ENCODE assay signal across 8 cellular contexts in the genomic region with DNA sequence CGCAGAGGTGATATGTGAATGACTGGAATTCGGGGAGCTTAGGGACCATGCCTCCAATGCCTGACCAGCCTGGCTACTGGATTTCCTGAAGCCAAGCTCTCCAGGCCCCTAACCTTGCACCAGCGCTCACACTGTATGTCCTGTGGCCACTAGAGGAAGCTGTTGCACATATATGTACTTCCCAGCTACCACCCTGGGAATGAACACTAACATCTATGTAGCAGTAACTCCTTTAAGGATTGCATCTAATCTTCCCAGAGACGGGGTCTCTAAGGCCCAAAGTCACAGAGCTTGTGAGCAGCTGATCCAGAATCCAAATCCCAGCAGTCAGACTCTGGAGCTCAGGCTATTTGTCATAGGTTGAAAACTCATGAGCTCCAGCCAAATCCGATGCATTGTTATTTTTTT. TPM values are rescaled to one million over a fixed set of nuclear protein-coding genes. Genes with fewer than 3 reads are reported as not detected.
DNase-seq lines count a peak whose midpoint lies in the region; ATAC-seq, FAIRE-seq and TF ChIP-seq lines count a peak whose summit lies in the region.

No MANE protein-coding gene starts in this region.

- no peak overlapping the region for H3K27ac ChIP-seq in C4-2B
- H3K27ac ChIP-seq in body of pancreas = no peak overlapping the region
- H3K27ac ChIP-seq in CD8-positive, alpha-beta memory T cell (ENCODE audit: low read depth, low read length) = no peak overlapping the region
- H3K27ac ChIP-seq in psoas muscle = no peak overlapping the region

- H3K27me3 ChIP-seq in body of pancreas (peaks cover 0 to 3% of the 10 kb centered on the region in 2 donors), psoas muscle (ENCODE audit: insufficient read depth in 3 of 3, low read length in 2 of 3) (peaks cover 0 to 12% (median under 1%) of the 10 kb centered on the region in 3 donors)
- H3K27me3 ChIP-seq in CD8-positive, alpha-beta memory T cell (ENCODE audit: insufficient read depth, low read length, poor library complexity, severe bottlenecking) = peaks cover 4% of the 10 kb centered on the region

- CTCF ChIA-PET in CD8-positive, alpha-beta memory T cell (lab: Charles Lee) = interaction anchor here (1.0 kb wide), 1 partner anchor 37 kb away, joined by 3 read pairs; no protein-coding TSS in a partner anchor

- ATAC-seq in body of pancreas (peak; percentile 71), left lobe of liver (peak; percentile 68), psoas muscle (no peak), HG03521 (IDR thresholded peaks at IDR 0.05; ENCODE audit: unreplicated experiment) (no peak)

- H3K27ac Mint-ChIP-seq in CD8-positive, alpha-beta memory T cell = peak overlapping the region in 1 of 8 donors; percentile 0

- H3K4me1 ChIP-seq in body of pancreas (no peaks in the 10 kb centered on the region), psoas muscle (no peaks in the 10 kb centered on the region)
- no peaks in the 10 kb centered on the region for H3K4me1 ChIP-seq in CD8-positive, alpha-beta memory T cell (ENCODE audit: insufficient read depth, low read length)

- H3K9me3 ChIP-seq in body of pancreas (no peaks in the 10 kb centered on the region), psoas muscle (no peaks in the 10 kb centered on the region)
- no peaks in the 10 kb centered on the region for H3K9me3 ChIP-seq in CD8-positive, alpha-beta memory T cell (ENCODE audit: low read length)

- peak; percentile 89 for TF ChIP-seq CTCF in C4-2B (conservative IDR thresholded peaks at IDR 0.05)
- TF ChIP-seq CTCF in body of pancreas (IDR thresholded peaks at IDR 0.05) = peak; percentile 21 to 62 (median 47)
- TF ChIP-seq CTCF in psoas muscle (IDR thresholded peaks at IDR 0.05) = no peak

- H3K36me3 ChIP-seq in body of pancreas (replicated peaks in 1 of 2; ENCODE audit: insufficient read depth in 1 of 2, low read depth in 2 of 2) (no peaks in the 10 kb centered on the region), psoas muscle (ENCODE audit: insufficient read depth in 1 of 2, low read depth in 1 of 2) (no peaks in the 10 kb centered on the region)
- no peaks in the 10 kb centered on the region for H3K36me3 ChIP-seq in CD8-positive, alpha-beta memory T cell (ENCODE audit: insufficient read depth, low read length)

- FAIRE-seq in H54 (lab: Jason Lieb, UNC) = no peak

- POLR2A ChIA-PET in CD8-positive, alpha-beta memory T cell (lab: Charles Lee) = no interaction called here

- DNase-seq in H54 (ENCODE audit: insufficient read length, low spot score) (peak; percentile 60), NCI-H748 (lab: John Stamatoyannopoulos, UW; ENCODE audit: unreplicated experiment) (peak; percentile 67), body of pancreas (peak; percentile 36 to 61 (median 40)), left lobe of liver (ENCODE audit: low spot score) (no peak), psoas muscle (no peak)
- DNase-seq in CD8-positive, alpha-beta memory T cell = no peak

- intact Hi-C loops in body of pancreas (cut with DNase I) (no loop called here), psoas muscle (cut with DNase I) (no loop called here)

- H3K36me3 Mint-ChIP-seq in CD8-positive, alpha-beta memory T cell = no peaks in the 10 kb centered on the region

- TF ChIP-seq POLR2A in H54 (IDR thresholded peaks at IDR 0.05; ENCODE audit: low read depth, low read length) (no peak), body of pancreas (IDR thresholded peaks at IDR 0.05) (no peak)

- H3K27me3 Mint-ChIP-seq in CD8-positive, alpha-beta memory T cell = peaks cover 31 to 75% of the 10 kb centered on the region in 2 donors

- H3K4me3 ChIP-seq in body of pancreas (no peak overlapping the region), psoas muscle (no peak overlapping the region)
- H3K4me3 ChIP-seq in CD8-positive, alpha-beta memory T cell (ENCODE audit: low read length) = no peak overlapping the region

- WGBS in body of pancreas, 2 donors = 20% methylated on average over 5 of the region's 5 CpGs
- 15 to 17% (median 17%) methylated on average over 5 of the region's 5 CpGs for WGBS in psoas muscle, 3 donors

- peaks cover 0 to 4% (median 0%) of the 10 kb centered on the region in 5 donors for H3K9me3 Mint-ChIP-seq in CD8-positive, alpha-beta memory T cell

- H3K4me1 Mint-ChIP-seq in CD8-positive, alpha-beta memory T cell = peaks cover 0 to 1% (median 0%) of the 10 kb centered on the region in 3 donors

- no peak overlapping the region for H3K4me3 Mint-ChIP-seq in CD8-positive, alpha-beta memory T cell

RNA-seq across cellular contexts. Expression of gene BPIFB1, which starts 20.4 kb away (rescaled TPM):
- total RNA-seq in body of pancreas = not detected
- 0.18 TPM for total RNA-seq in left lobe of liver
- not detected for total RNA-seq in CD8-positive, alpha-beta memory T cell
- polyA plus RNA-seq in CD8-positive, alpha-beta memory T cell = not detected
- total RNA-seq in psoas muscle = not detected
- under 1 TPM in 1 of 3 donors, not detected in 2; 0.04 TPM for polyA plus RNA-seq in psoas muscle

RNA-seq across cellular contexts. Expression of gene BPIFA1, which starts 26.9 kb away (rescaled TPM):
- total RNA-seq in body of pancreas (not detected), left lobe of liver (not detected), psoas muscle (not detected)
- total RNA-seq in CD8-positive, alpha-beta memory T cell = not detected
- not detected for polyA plus RNA-seq in CD8-positive, alpha-beta memory T cell
- not detected for polyA plus RNA-seq in psoas muscle

RNA-seq across cellular contexts. Expression of gene BPIFA3, which starts 45.5 kb away (rescaled TPM):
- not detected for total RNA-seq in body of pancreas
- not detected for total RNA-seq in left lobe of liver
- not detected for total RNA-seq in CD8-positive, alpha-beta memory T cell
- not detected for polyA plus RNA-seq in CD8-positive, alpha-beta memory T cell
- total RNA-seq in psoas muscle = not detected
- not detected for polyA plus RNA-seq in psoas muscle

Comparison
In these comparisons a context has a peak if more than half of its experiments do, and no peak if none do; other contexts are left out.
1. DNase-seq: peak in H54 (single experiment), NCI-H748 (single experiment) and body of pancreas (4 of 4); none in left lobe of liver (single experiment), CD8-positive, alpha-beta memory T cell (0 of 5) and psoas muscle (0 of 2).
2. ATAC-seq: peak in body of pancreas (single experiment) and left lobe of liver (single experiment); none in psoas muscle (0 of 4) and HG03521 (single experiment).